19 cellular contexts compared by ENCODE assay signal in genomic region chr2:120509213-120509815, GRCh38.
DNase-seq lines count a peak whose midpoint lies in the region; ATAC-seq and TF ChIP-seq lines count a peak whose summit lies in the region.
"Had no signal": no experiment of that assay in that cellular context is flagged by ENCODE, and none has a peak within 500 bp of the region (broad histone marks: within the 10 kb centered on the region; RNA-seq: fewer than 3 reads in every experiment).

No MANE protein-coding gene starts in this region.

- peak; percentile 51 for DNase-seq in DMS 273 (lab: John Stamatoyannopoulos, UW; ENCODE audit: unreplicated experiment)
- no peak for DNase-seq in DMS 273 treated with DMSO at 0.1 percent for 48 hours (lab: John Stamatoyannopoulos, UW)
- no peak for DNase-seq in neuronal stem cell (ENCODE audit: low spot score)
- no peak for DNase-seq in upper lobe of right lung
- DNase-seq in NCI-H526 (lab: John Stamatoyannopoulos, UW) = no peak
- no peak for DNase-seq in HuH-7 (ENCODE audit: low spot score)
- DNase-seq: GF-D8, NCI-H1105, NCI-H2081 treated with DMSO at 0.1 percent for 48 hours, NCI-H446 treated with DMSO at 0.1 percent for 48 hours, NCI-H748 treated with DMSO at 0.1 percent for 48 hours, RPMI8226, SJCRH30 had no signal

- H4K91ac ChIP-seq in neuronal stem cell (ENCODE audit: low read depth, low read length, poor library complexity) = no peak overlapping the region

- no peaks in the 10 kb centered on the region for H3K36me3 ChIP-seq in neuronal stem cell (replicated peaks in 1 of 2; ENCODE audit: control insufficient read depth in 2 of 2, insufficient read depth in 2 of 2, low read length in 2 of 2)
- H3K36me3 ChIP-seq in upper lobe of right lung = no peaks in the 10 kb centered on the region
- H3K36me3 ChIP-seq: SJCRH30 had no signal

- no peak overlapping the region for H2BK5ac ChIP-seq in neuronal stem cell (ENCODE audit: low read length)

- H3K27ac Mint-ChIP-seq in brain = peak overlapping the region in 3 of 5 experiments; percentile 40 to 76 (median 67)
- H3K27ac Mint-ChIP-seq: GM23338 had no signal

- H3K79me1 ChIP-seq in neuronal stem cell (ENCODE audit: low read depth, low read length) = peaks cover 3% of the 10 kb centered on the region

- intact Hi-C loops in upper lobe of right lung (cut with DNase I) = no loop called here

- no peak overlapping the region for H2BK12ac ChIP-seq in neuronal stem cell (ENCODE audit: low read length)

- H3K9me3 ChIP-seq in neuronal stem cell (replicated peaks in 1 of 2; ENCODE audit: control insufficient read depth in 2 of 2, insufficient read depth in 1 of 2, low read depth in 1 of 2, low read length in 2 of 2) (no peaks in the 10 kb centered on the region), upper lobe of right lung (no peaks in the 10 kb centered on the region)
- H3K9me3 ChIP-seq: SJCRH30 had no signal

- H3K4me3 ChIP-seq in neuronal stem cell (ENCODE audit: low read length in 2 of 2) = no peak overlapping the region
- no peak overlapping the region for H3K4me3 ChIP-seq in upper lobe of right lung
- H3K4me3 ChIP-seq: GM23338, K562, SJCRH30 had no signal

- peak overlapping the region; percentile 47 for H3K14ac ChIP-seq in neuronal stem cell (ENCODE audit: low read length)

- H3K9me3 Mint-ChIP-seq in brain = peaks cover 0 to 2% (median 0%) of the 10 kb centered on the region in 5 experiments
- H3K9me3 Mint-ChIP-seq: CD14-positive monocyte, GM23338 had no signal

- H2BK120ac ChIP-seq in neuronal stem cell (ENCODE audit: low read depth, low read length) = peak overlapping the region; percentile 28

- no peak overlapping the region for H3K4me2 ChIP-seq in neuronal stem cell (ENCODE audit: insufficient read depth, low read length, poor library complexity, severe bottlenecking)
- H3K4me2 ChIP-seq: GM23338 had no signal

- peak overlapping the region; percentile 23 for H4K8ac ChIP-seq in neuronal stem cell (ENCODE audit: low read depth, low read length)

- TF ChIP-seq CTCF in brain (conservative IDR thresholded peaks at IDR 0.05) (no peak), upper lobe of right lung (IDR thresholded peaks at IDR 0.05) (no peak)

- H3K18ac ChIP-seq in neuronal stem cell (ENCODE audit: low read length) = peak overlapping the region; percentile 84

- H3K27me3 ChIP-seq in neuronal stem cell (ENCODE audit: control insufficient read depth in 3 of 3, insufficient read depth in 3 of 3, low read depth in 1 of 3, low read length in 3 of 3) (peaks cover 0 to 38% (median 0%) of the 10 kb centered on the region in 3 experiments), upper lobe of right lung (no peaks in the 10 kb centered on the region)
- H3K27me3 ChIP-seq: SJCRH30 had no signal

- no peak overlapping the region for H3K23ac ChIP-seq in neuronal stem cell (ENCODE audit: low read depth, low read length, poor library complexity)

- peak overlapping the region; percentile 30 for H3K9ac ChIP-seq in neuronal stem cell (ENCODE audit: low read depth, low read length, poor library complexity)

- WGBS in neuronal stem cell (ENCODE audit: extremely low coverage in 2 of 2, insufficient read length in 2 of 2, insufficient replicate concordance in 1 of 2), 2 donors = no CpG with 5 or more reads among the region's 14 CpGs

- no peak overlapping the region for H3K4ac ChIP-seq in neuronal stem cell (ENCODE audit: low read length)

- peak overlapping the region; percentile 37 for H2BK15ac ChIP-seq in neuronal stem cell (ENCODE audit: low read length)

- no peaks in the 10 kb centered on the region for H3K36me3 Mint-ChIP-seq in brain
- H3K36me3 Mint-ChIP-seq: CD14-positive monocyte had no signal

- H3K4me1 ChIP-seq in neuronal stem cell (ENCODE audit: control insufficient read depth in 2 of 2, insufficient read depth in 1 of 2, low read depth in 1 of 2, low read length in 2 of 2) = peaks cover 4 to 13% of the 10 kb centered on the region in 2 donors
- no peaks in the 10 kb centered on the region for H3K4me1 ChIP-seq in upper lobe of right lung
- H3K4me1 ChIP-seq: SJCRH30 had no signal

- peak overlapping the region in 1 of 5 experiments; percentile 7 for H3K4me3 Mint-ChIP-seq in brain
- H3K4me3 Mint-ChIP-seq: CD14-positive monocyte, GM23338 had no signal

- H3K27ac ChIP-seq in neuronal stem cell (replicated peaks; ENCODE audit: low read length) (no peak overlapping the region), upper lobe of right lung (no peak overlapping the region)
- H3K27ac ChIP-seq: 22Rv1, SJCRH30 had no signal

- ATAC-seq in upper lobe of right lung (peak; percentile 32), HG03135 (IDR thresholded peaks at IDR 0.05; ENCODE audit: unreplicated experiment) (no peak)
- ATAC-seq: GM23338, K562 had no signal

- H2AFZ ChIP-seq in neuronal stem cell (ENCODE audit: low read length) = no peak overlapping the region
- H2AFZ ChIP-seq: GM23338 had no signal

- peak overlapping the region; percentile 40 for H2AK5ac ChIP-seq in neuronal stem cell (ENCODE audit: low read depth, low read length)

- H3K27me3 Mint-ChIP-seq in brain = peaks cover 8% of the 10 kb centered on the region

- peaks cover 52% of the 10 kb centered on the region for H3K4me1 Mint-ChIP-seq in brain
- H3K4me1 Mint-ChIP-seq: CD14-positive monocyte had no signal
